ENCODE assay signal across 8 cellular contexts in the genomic region with DNA sequence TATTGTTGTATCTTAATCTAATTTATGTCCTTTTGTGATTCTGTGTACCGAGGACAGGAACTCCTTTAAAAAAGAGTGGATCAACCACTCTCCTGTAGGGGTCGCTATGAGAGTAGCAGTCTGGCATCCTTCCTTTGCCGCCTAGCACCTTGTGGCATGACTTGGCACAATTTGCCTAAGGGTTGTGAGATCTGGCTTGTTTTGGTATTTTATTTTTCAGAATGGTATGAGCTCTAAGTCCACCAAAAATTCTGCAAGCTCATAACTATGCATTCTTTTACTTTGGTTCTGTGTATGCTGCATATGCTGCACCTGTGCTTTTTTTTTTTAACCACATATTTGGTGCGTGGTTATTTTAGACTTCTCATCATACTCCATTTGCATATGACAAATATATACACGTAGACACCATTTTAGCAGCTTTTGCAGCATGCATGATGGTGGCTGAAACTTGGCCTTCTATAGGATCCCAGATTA.
DNase-seq lines count a peak whose midpoint lies in the region; ATAC-seq and TF ChIP-seq lines count a peak whose summit lies in the region.

No MANE protein-coding gene starts in this region.

- peak; percentile 33 for TF ChIP-seq CTCF in foreskin fibroblast (IDR thresholded peaks at IDR 0.05; ENCODE audit: low read depth, low read length)
- peak; percentile 16 for TF ChIP-seq CTCF in thoracic aorta (IDR thresholded peaks at IDR 0.05)

- ATAC-seq in GM19467 (IDR thresholded peaks at IDR 0.05; ENCODE audit: unreplicated experiment), result peak; percentile 58
- ATAC-seq in HG03354 (IDR thresholded peaks at IDR 0.05; ENCODE audit: poor library complexity, severe bottlenecking, unreplicated experiment), result peak; percentile 79
- no peak for ATAC-seq in thoracic aorta (ENCODE audit: insufficient number of reproducible peaks, low FRiP score, low read depth)

- no peaks in the 10 kb centered on the region for H3K36me3 ChIP-seq in thoracic aorta
- no peaks in the 10 kb centered on the region for H3K36me3 ChIP-seq in MG63

- H3K4me3 ChIP-seq in foreskin fibroblast (ENCODE audit: low read depth in 1 of 2, low read length in 2 of 2) (no peak overlapping the region), thoracic aorta (no peak overlapping the region), MG63 (no peak overlapping the region)

- H3K9me3 ChIP-seq in thoracic aorta (no peaks in the 10 kb centered on the region), MG63 (no peaks in the 10 kb centered on the region)

- H3K27ac ChIP-seq in thoracic aorta, result no peak overlapping the region

- peaks cover 0 to 20% of the 10 kb centered on the region in 2 donors for H3K4me1 ChIP-seq in thoracic aorta (ENCODE audit: control insufficient read depth in 1 of 2, low read depth in 2 of 2)

- H3K27me3 ChIP-seq in thoracic aorta (replicated peaks; ENCODE audit: insufficient read depth), result no peaks in the 10 kb centered on the region
- H3K27me3 ChIP-seq in MG63, result no peaks in the 10 kb centered on the region

- peak; percentile 16 for DNase-seq in GDM1 (lab: John Stamatoyannopoulos, UW)
- peak; percentile 87 for DNase-seq in OCI-M1 (lab: John Stamatoyannopoulos, UW)
- DNase-seq in foreskin fibroblast, result peak in 1 of 2 donors; percentile 23
- DNase-seq in thoracic aorta (ENCODE audit: low spot score), result no peak
- DNase-seq in COR-L47 (lab: John Stamatoyannopoulos, UW), result no peak
- no peak for DNase-seq in MG63

Comparison
In these comparisons a context has a peak if more than half of its experiments do, and no peak if none do; other contexts are left out.
1. DNase-seq: peak in GDM1 (single experiment) and OCI-M1 (single experiment); none in thoracic aorta (single experiment), COR-L47 (single experiment) and MG63 (single experiment).